In the genomic region with DNA sequence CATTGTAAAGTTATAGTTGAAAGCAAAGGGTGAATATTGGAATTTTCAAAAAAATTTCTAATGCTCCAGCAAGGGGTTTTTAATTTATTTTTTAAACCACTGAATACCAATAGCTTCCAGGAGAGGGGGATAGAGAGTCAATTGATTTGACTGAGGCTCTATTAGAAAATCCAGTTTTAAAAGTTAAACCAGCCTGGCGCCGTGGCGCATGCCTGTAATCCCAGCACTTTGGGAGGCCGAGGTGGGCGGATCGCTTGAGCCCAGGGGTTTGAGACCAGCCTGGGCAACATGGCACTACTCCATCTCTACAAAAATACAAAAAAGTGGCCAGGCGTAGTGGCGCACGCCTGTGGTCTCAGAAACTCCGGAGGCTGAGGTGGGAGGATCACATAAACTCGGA, we compare ENCODE assay signal across 8 cellular contexts.
A peak's percentile ranks its signal among the peaks of the same experiment; 100 is the strongest.
DNase-seq lines count a peak whose midpoint lies in the region; ATAC-seq and TF ChIP-seq lines count a peak whose summit lies in the region.

No MANE protein-coding gene starts in this region.

- H3K9me3 ChIP-seq in Peyer's patch (no peaks in the 10 kb centered on the region), prostate gland (no peaks in the 10 kb centered on the region)

- no peak overlapping the region for H3K27ac Mint-ChIP-seq in activated T-helper 2 cell treated with anti-CD3 and anti-CD28 coated beads, Interferon-gamma antibody, Interleukin-2, Interleukin-4, amounts not matched to agents 10 μg/mL and 5 μg/mL and 100 μg/mL, durations not matched to agents 14 hours and 24 hours and 36 hours
- no peak overlapping the region for H3K27ac Mint-ChIP-seq in stimulated activated effector memory CD8-positive, alpha-beta T cell treated with anti-CD3 and anti-CD28 coated beads, Interleukin-12 subunit alpha, Interleukin-12 subunit beta, amount 100 ng/mL, for 72 hours

- TF ChIP-seq POLR2A in Peyer's patch (IDR thresholded peaks at IDR 0.05) (no peak), prostate gland (IDR thresholded peaks at IDR 0.05) (no peak)

- peak; percentile 94 for TF ChIP-seq CTCF in 22Rv1 (IDR thresholded peaks at IDR 0.05)
- TF ChIP-seq CTCF in Peyer's patch (IDR thresholded peaks at IDR 0.05): peak; percentile 8 to 59 (median 54)
- peak; percentile 64 for TF ChIP-seq CTCF in fibroblast of mammary gland (conservative IDR thresholded peaks at IDR 0.05; ENCODE audit: control insufficient read depth, insufficient read depth, low read depth, low read length)
- peak; percentile 19 to 54 (median 52) for TF ChIP-seq CTCF in prostate gland (IDR thresholded peaks at IDR 0.05)

- H3K4me1 ChIP-seq in Peyer's patch (no peaks in the 10 kb centered on the region), prostate gland (replicated peaks) (no peaks in the 10 kb centered on the region)

- H3K27me3 Mint-ChIP-seq in activated T-helper 2 cell treated with anti-CD3 and anti-CD28 coated beads, Interferon-gamma antibody, Interleukin-2, Interleukin-4, amounts not matched to agents 10 μg/mL and 5 μg/mL and 100 μg/mL, durations not matched to agents 14 hours and 24 hours and 36 hours (ENCODE audit: low read depth): peaks cover 5% of the 10 kb centered on the region

- H3K27ac ChIP-seq in 22Rv1 (no peak overlapping the region), Peyer's patch (no peak overlapping the region), prostate gland (no peak overlapping the region)

- no peak for ATAC-seq in HG02981 (IDR thresholded peaks at IDR 0.05; ENCODE audit: unreplicated experiment)
- no peak for ATAC-seq in stimulated activated effector memory CD8-positive, alpha-beta T cell treated with anti-CD3 and anti-CD28 coated beads, Interleukin-12 subunit alpha, Interleukin-12 subunit beta, amount 100 ng/mL, for 72 hours

- DNase-seq in GM03348 (ENCODE audit: low spot score) (peak; percentile 51), Peyer's patch (no peak), fibroblast of mammary gland (ENCODE audit: low read depth) (peak; percentile 62), prostate gland (ENCODE audit: low spot score) (no peak)
- no peak for DNase-seq in activated T-helper 2 cell treated with anti-CD3 and anti-CD28 coated beads, Interferon-gamma antibody, Interleukin-2, Interleukin-4, amounts not matched to agents 10 μg/mL and 5 μg/mL and 100 μg/mL, durations not matched to agents 14 hours and 24 hours and 36 hours (ENCODE audit: low spot score)
- DNase-seq in stimulated activated effector memory CD8-positive, alpha-beta T cell treated with anti-CD3 and anti-CD28 coated beads, Interleukin-12 subunit alpha, Interleukin-12 subunit beta, amount 100 ng/mL, for 72 hours (ENCODE audit: low spot score in 2 of 2): no peak

- H3K36me3 Mint-ChIP-seq in activated T-helper 2 cell treated with anti-CD3 and anti-CD28 coated beads, Interferon-gamma antibody, Interleukin-2, Interleukin-4, amounts not matched to agents 10 μg/mL and 5 μg/mL and 100 μg/mL, durations not matched to agents 14 hours and 24 hours and 36 hours (ENCODE audit: low read depth): no peaks in the 10 kb centered on the region
- no peaks in the 10 kb centered on the region for H3K36me3 Mint-ChIP-seq in stimulated activated effector memory CD8-positive, alpha-beta T cell treated with anti-CD3 and anti-CD28 coated beads, Interleukin-12 subunit alpha, Interleukin-12 subunit beta, amount 100 ng/mL, for 72 hours

- no peak overlapping the region for H3K4me3 ChIP-seq in Peyer's patch
- H3K4me3 ChIP-seq in fibroblast of mammary gland (ENCODE audit: control insufficient read depth, low read depth, low read length): no peak overlapping the region
- H3K4me3 ChIP-seq in prostate gland: no peak overlapping the region

- intact Hi-C loops in prostate gland (cut with DNase I): loop anchor here (5.0 to 10.0 kb wide), 2 partner anchors 257 to 681 kb away; partner anchors contain the start of gene SCAF11
- intact Hi-C loops in activated T-helper 2 cell treated with anti-CD3 and anti-CD28 coated beads, Interferon-gamma antibody, Interleukin-2, Interleukin-4, amounts not matched to agents 10 μg/mL and 5 μg/mL and 100 μg/mL, durations not matched to agents 14 hours and 24 hours and 36 hours (cut with micrococcal nuclease): loop anchor here (2.0 to 10.0 kb wide), 3 partner anchors 333 to 551 kb away; no protein-coding TSS in a partner anchor

- H3K4me1 Mint-ChIP-seq in activated T-helper 2 cell treated with anti-CD3 and anti-CD28 coated beads, Interferon-gamma antibody, Interleukin-2, Interleukin-4, amounts not matched to agents 10 μg/mL and 5 μg/mL and 100 μg/mL, durations not matched to agents 14 hours and 24 hours and 36 hours (ENCODE audit: low read depth): peaks cover 17% of the 10 kb centered on the region
- H3K4me1 Mint-ChIP-seq in stimulated activated effector memory CD8-positive, alpha-beta T cell treated with anti-CD3 and anti-CD28 coated beads, Interleukin-12 subunit alpha, Interleukin-12 subunit beta, amount 100 ng/mL, for 72 hours: peaks cover 7% of the 10 kb centered on the region

- H3K4me3 Mint-ChIP-seq in activated T-helper 2 cell treated with anti-CD3 and anti-CD28 coated beads, Interferon-gamma antibody, Interleukin-2, Interleukin-4, amounts not matched to agents 10 μg/mL and 5 μg/mL and 100 μg/mL, durations not matched to agents 14 hours and 24 hours and 36 hours (ENCODE audit: low read depth): no peak overlapping the region
- H3K4me3 Mint-ChIP-seq in stimulated activated effector memory CD8-positive, alpha-beta T cell treated with anti-CD3 and anti-CD28 coated beads, Interleukin-12 subunit alpha, Interleukin-12 subunit beta, amount 100 ng/mL, for 72 hours: no peak overlapping the region

- H3K9me3 Mint-ChIP-seq in activated T-helper 2 cell treated with anti-CD3 and anti-CD28 coated beads, Interferon-gamma antibody, Interleukin-2, Interleukin-4, amounts not matched to agents 10 μg/mL and 5 μg/mL and 100 μg/mL, durations not matched to agents 14 hours and 24 hours and 36 hours: no peaks in the 10 kb centered on the region
- H3K9me3 Mint-ChIP-seq in stimulated activated effector memory CD8-positive, alpha-beta T cell treated with anti-CD3 and anti-CD28 coated beads, Interleukin-12 subunit alpha, Interleukin-12 subunit beta, amount 100 ng/mL, for 72 hours: no peaks in the 10 kb centered on the region

- no peaks in the 10 kb centered on the region for H3K36me3 ChIP-seq in Peyer's patch
- H3K36me3 ChIP-seq in prostate gland: no peaks in the 10 kb centered on the region

- WGBS in prostate gland: 68% methylated on average over 11 of the region's 11 CpGs

- H3K27me3 ChIP-seq in Peyer's patch: no peaks in the 10 kb centered on the region
- H3K27me3 ChIP-seq in prostate gland (replicated peaks; ENCODE audit: insufficient read depth): no peaks in the 10 kb centered on the region

Comparison
In these comparisons a context has a peak if more than half of its experiments do, and no peak if none do; other contexts are left out.
1. DNase-seq: peak in GM03348 (single experiment) and fibroblast of mammary gland (single experiment); none in Peyer's patch (0 of 3), prostate gland (single experiment), activated T-helper 2 cell treated with anti-CD3 and anti-CD28 coated beads, Interferon-gamma antibody, Interleukin-2, Interleukin-4, amounts not matched to agents 10 μg/mL and 5 μg/mL and 100 μg/mL, durations not matched to agents 14 hours and 24 hours and 36 hours (single experiment) and stimulated activated effector memory CD8-positive, alpha-beta T cell treated with anti-CD3 and anti-CD28 coated beads, Interleukin-12 subunit alpha, Interleukin-12 subunit beta, amount 100 ng/mL, for 72 hours (0 of 2).
2. Peak in every context shown above with its lines, with median percentiles within 50 percentile points of each other: CTCF ChIP-seq.